In genomic region chr17:39706921-39707337, GRCh38 we compare ENCODE assay signal across 14 cellular contexts. TPM values are rescaled to one million over a fixed set of nuclear protein-coding genes. Genes with fewer than 3 reads are reported as not detected.
A peak's percentile ranks its signal among the peaks of the same experiment; 100 is the strongest.
DNase-seq lines count a peak whose midpoint lies in the region; ATAC-seq, FAIRE-seq and TF ChIP-seq lines count a peak whose summit lies in the region.
"Had no signal": no experiment of that assay in that cellular context is flagged by ENCODE, and none has a peak within 500 bp of the region (broad histone marks: within the 10 kb centered on the region; RNA-seq: fewer than 3 reads in every experiment).

No MANE protein-coding gene starts in this region.

- no peak for ATAC-seq in GM21515 (IDR thresholded peaks at IDR 0.05; ENCODE audit: unreplicated experiment)

- no peaks in the 10 kb centered on the region for H3K27me3 ChIP-seq in bronchial epithelial cell (ENCODE audit: control insufficient read depth, insufficient read depth, low read length)
- no peaks in the 10 kb centered on the region for H3K27me3 ChIP-seq in osteoblast (ENCODE audit: insufficient read depth, low read length)
- H3K27me3 ChIP-seq: foreskin keratinocyte had no signal

- H3K4me2 ChIP-seq in osteoblast (ENCODE audit: insufficient read depth, low read length): no peak overlapping the region

- peaks cover 46% of the 10 kb centered on the region for H3K79me2 ChIP-seq in osteoblast (ENCODE audit: insufficient read depth, low read length)

- H3K4me3 ChIP-seq in bronchial epithelial cell (ENCODE audit: low read depth, low read length): no peak overlapping the region
- no peak overlapping the region for H3K4me3 ChIP-seq in osteoblast (ENCODE audit: insufficient read depth, low read length)

- no peak overlapping the region for H2AFZ ChIP-seq in osteoblast (ENCODE audit: low read length)

- peak; percentile 75 for FAIRE-seq in bronchial epithelial cell (lab: Jason Lieb, UNC)
- FAIRE-seq: colon had no signal

- peaks cover 6% of the 10 kb centered on the region for H3K4me1 ChIP-seq in osteoblast (ENCODE audit: insufficient read depth, low read length)

- H3K36me3 ChIP-seq in bronchial epithelial cell (ENCODE audit: control insufficient read depth, insufficient read depth, low read length) (peaks cover 36% of the 10 kb centered on the region), osteoblast (ENCODE audit: insufficient read depth, low read length) (peaks cover 33% of the 10 kb centered on the region)
- H3K36me3 ChIP-seq: neutrophil had no signal

- peaks cover 40% of the 10 kb centered on the region for H4K20me1 ChIP-seq in osteoblast (ENCODE audit: insufficient read depth, low read length)

- DNase-seq in DMS53 treated with DMSO at 0.1 percent for 48 hours (lab: John Stamatoyannopoulos, UW; ENCODE audit: unreplicated experiment) (peak; percentile 2), bronchial epithelial cell (ENCODE audit: low read depth) (no peak), osteoblast (ENCODE audit: insufficient read length, low spot score, missing footprints) (peak; percentile 17), NCI-H345 (lab: John Stamatoyannopoulos, UW) (no peak)
- no peak for DNase-seq in stimulated activated CD4-positive, alpha-beta T cell treated with anti-CD3 and anti-CD28 coated beads, Interleukin-2, amount 100 ng/mL, for 48 hours
- DNase-seq: foreskin keratinocyte had no signal

- no peaks in the 10 kb centered on the region for H3K9me3 ChIP-seq in osteoblast (ENCODE audit: low read depth, low read length)
- H3K9me3 ChIP-seq: neutrophil had no signal

- TF ChIP-seq CTCF in C4-2B (conservative IDR thresholded peaks at IDR 0.05) (no peak), bronchial epithelial cell (IDR thresholded peaks at IDR 0.05; ENCODE audit: insufficient read depth, low read length, severe bottlenecking) (no peak), osteoblast (IDR thresholded peaks at IDR 0.05; ENCODE audit: extremely low read depth, low read depth, low read length) (no peak)

- H3K27ac ChIP-seq in C4-2B (peak overlapping the region; percentile 96), osteoblast (ENCODE audit: low read depth, low read length) (no peak overlapping the region)
- H3K27ac ChIP-seq: foreskin keratinocyte, HL-60, neutrophil had no signal

RNA-seq across cellular contexts. Expression of gene ERBB2, which starts 7.1 kb away (rescaled TPM):
- 32.1 and 62.3 TPM in 2 replicates for total RNA-seq in bronchial epithelial cell
- 40.4 and 44.2 TPM in 2 replicates for total RNA-seq in osteoblast

RNA-seq across cellular contexts. Expression of gene PGAP3, which starts 19.1 kb away (rescaled TPM):
- 10.8 TPM in 2 replicates for total RNA-seq in bronchial epithelial cell
- total RNA-seq in osteoblast: 10.3 and 10.9 TPM in 2 replicates

RNA-seq across cellular contexts. Expression of gene MIEN1, which starts 23.4 kb away (rescaled TPM):
- total RNA-seq in bronchial epithelial cell (26.6 and 34.1 TPM in 2 replicates), osteoblast (14.8 and 16.5 TPM in 2 replicates)

RNA-seq across cellular contexts. Expression of gene GRB7, which starts 30.8 kb away (rescaled TPM):
- 9.0 and 14.0 TPM in 2 replicates for total RNA-seq in bronchial epithelial cell
- under 0.01 and 0.29 TPM in 2 replicates for total RNA-seq in osteoblast
- total RNA-seq: RPMI7951 had no signal

RNA-seq across cellular contexts. Expression of gene PNMT, which starts 38.7 kb away (rescaled TPM):
- total RNA-seq in bronchial epithelial cell: not detected in 2 replicates
- total RNA-seq in osteoblast: not detected in 2 replicates
- total RNA-seq: activated T-helper 2 cell treated with anti-CD3 and anti-CD28 coated beads, Interferon-gamma antibody, Interleukin-2, Interleukin-4, amounts not matched to agents 10 μg/mL and 5 μg/mL and 100 μg/mL, durations not matched to agents 14 hours and 24 hours and 36 hours; foreskin keratinocyte; kidney epithelial cell; RPMI7951 had no signal

Comparison
In these comparisons a context has a peak if more than half of its experiments do, and no peak if none do; other contexts are left out.
1. DNase-seq: peak in DMS53 treated with DMSO at 0.1 percent for 48 hours (single experiment) and osteoblast (single experiment); none in bronchial epithelial cell (single experiment), NCI-H345 (single experiment) and stimulated activated CD4-positive, alpha-beta T cell treated with anti-CD3 and anti-CD28 coated beads, Interleukin-2, amount 100 ng/mL, for 48 hours (0 of 2).